19 cellular contexts compared by ENCODE assay signal in genomic region chr1:2510366-2511155, GRCh38. TPM values are rescaled to one million over a fixed set of nuclear protein-coding genes. Genes with fewer than 3 reads are reported as not detected.
DNase-seq lines count a peak whose midpoint lies in the region; TF ChIP-seq lines count a peak whose summit lies in the region.
"Had no signal": no experiment of that assay in that cellular context is flagged by ENCODE, and none has a peak within 500 bp of the region (broad histone marks: within the 10 kb centered on the region; RNA-seq: fewer than 3 reads in every experiment).

No MANE protein-coding gene starts in this region.

- no peak for DNase-seq in RWPE1 (ENCODE audit: low spot score)
- DNase-seq in WERI-Rb-1 = no peak
- DNase-seq in neuronal stem cell (ENCODE audit: low spot score) = no peak
- DNase-seq in head of caudate nucleus = no peak
- no peak for DNase-seq in COLO668 (lab: John Stamatoyannopoulos, UW; ENCODE audit: unreplicated experiment)
- DNase-seq: 8988T; ACHN; BE2C; C1 segment of cervical spinal cord; Caco-2; Calu3; CD4-positive, alpha-beta memory T cell; CD4-positive, CD25-positive, alpha-beta regulatory T cell; CD8-positive, alpha-beta memory T cell; DMS79 treated with DMSO at 0.1 percent for 48 hours; GF-D8 had no signal

- no peak overlapping the region for H3K4me2 ChIP-seq in neuronal stem cell (ENCODE audit: insufficient read depth, low read length, poor library complexity, severe bottlenecking)
- H3K4me2 ChIP-seq: BLaER1 had no signal

- no peak overlapping the region for H3K23ac ChIP-seq in neuronal stem cell (ENCODE audit: low read depth, low read length, poor library complexity)

- H3K18ac ChIP-seq in neuronal stem cell (ENCODE audit: low read length) = no peak overlapping the region

- no peak overlapping the region for H2BK12ac ChIP-seq in neuronal stem cell (ENCODE audit: low read length)

- H3K4ac ChIP-seq in neuronal stem cell (ENCODE audit: low read length) = no peak overlapping the region

- H4K91ac ChIP-seq in neuronal stem cell (ENCODE audit: low read depth, low read length, poor library complexity) = no peak overlapping the region

- H3K36me3 ChIP-seq in WERI-Rb-1 (peaks cover 83% of the 10 kb centered on the region), neuronal stem cell (replicated peaks in 1 of 2; ENCODE audit: control insufficient read depth in 2 of 2, insufficient read depth in 2 of 2, low read length in 2 of 2) (peaks cover 60 to 83% of the 10 kb centered on the region in 2 donors)

- no peak overlapping the region for H3K9ac ChIP-seq in neuronal stem cell (ENCODE audit: low read depth, low read length, poor library complexity)
- H3K9ac ChIP-seq: BLaER1 had no signal

- peaks cover 10% of the 10 kb centered on the region for H3K79me1 ChIP-seq in neuronal stem cell (ENCODE audit: low read depth, low read length)

- CTCF ChIA-PET in RWPE1 (lab: Yijun Ruan, JAX) = interaction anchor here (0.6 to 1.0 kb wide), 2 partner anchors 15 to 25 kb away, joined by 4 read pairs; no protein-coding TSS in a partner anchor

- no peaks in the 10 kb centered on the region for H3K4me1 ChIP-seq in neuronal stem cell (ENCODE audit: control insufficient read depth in 2 of 2, insufficient read depth in 1 of 2, low read depth in 1 of 2, low read length in 2 of 2)
- H3K4me1 ChIP-seq: BE2C, Caco-2 had no signal

- H3K14ac ChIP-seq in neuronal stem cell (ENCODE audit: low read length) = no peak overlapping the region

- H4K8ac ChIP-seq in neuronal stem cell (ENCODE audit: low read depth, low read length) = no peak overlapping the region

- peak overlapping the region; percentile 53 for H2BK5ac ChIP-seq in neuronal stem cell (ENCODE audit: low read length)

- H3K27me3 ChIP-seq in WERI-Rb-1 (ENCODE audit: insufficient read depth, low read depth, severe bottlenecking) = no peaks in the 10 kb centered on the region
- no peaks in the 10 kb centered on the region for H3K27me3 ChIP-seq in neuronal stem cell (ENCODE audit: control insufficient read depth in 3 of 3, insufficient read depth in 3 of 3, low read depth in 1 of 3, low read length in 3 of 3)
- H3K27me3 ChIP-seq: BE2C, BLaER1 had no signal

- POLR2A ChIA-PET in RWPE1 (lab: Yijun Ruan, JAX; ENCODE audit: low non-redundant PET) = no interaction called here

- no peak overlapping the region for H2BK15ac ChIP-seq in neuronal stem cell (ENCODE audit: low read length)

- H3K27ac ChIP-seq in RWPE1 (peak overlapping the region; percentile 15), WERI-Rb-1 (peak overlapping the region; percentile 9; the same call in 1 of the 2 replicates), neuronal stem cell (replicated peaks; ENCODE audit: low read length) (no peak overlapping the region)
- H3K27ac ChIP-seq: BLaER1 had no signal

- TF ChIP-seq CTCF in RWPE1 (conservative IDR thresholded peaks at IDR 0.05; ENCODE audit: low read depth) (no peak), WERI-Rb-1 (IDR thresholded peaks at IDR 0.05; ENCODE audit: low read depth, low read length) (no peak)

- H3K4me3 ChIP-seq in WERI-Rb-1 (ENCODE audit: low read depth, low read length) = no peak overlapping the region
- H3K4me3 ChIP-seq in neuronal stem cell (ENCODE audit: low read length in 2 of 2) = no peak overlapping the region
- H3K4me3 ChIP-seq: BLaER1 had no signal

- no peak overlapping the region for H2AK5ac ChIP-seq in neuronal stem cell (ENCODE audit: low read depth, low read length)

- H3K9me3 ChIP-seq in WERI-Rb-1 (ENCODE audit: severe bottlenecking) (no peaks in the 10 kb centered on the region), neuronal stem cell (replicated peaks in 1 of 2; ENCODE audit: control insufficient read depth in 2 of 2, insufficient read depth in 1 of 2, low read depth in 1 of 2, low read length in 2 of 2) (no peaks in the 10 kb centered on the region)
- H3K9me3 ChIP-seq: BE2C, BLaER1, Caco-2 had no signal

- no CpG with 5 or more reads among the region's 27 CpGs for WGBS in neuronal stem cell (ENCODE audit: extremely low coverage in 2 of 2, insufficient read length in 2 of 2, insufficient replicate concordance in 1 of 2), 2 donors

- no peak overlapping the region for H2AFZ ChIP-seq in neuronal stem cell (ENCODE audit: low read length)

- intact Hi-C loops in head of caudate nucleus (cut with DNase I) = no loop called here

- no peak overlapping the region for H2BK120ac ChIP-seq in neuronal stem cell (ENCODE audit: low read depth, low read length)

RNA-seq across cellular contexts. Expression of gene PANK4, which starts 15.8 kb away (rescaled TPM):
- 23.5 TPM for polyA plus RNA-seq in neuronal stem cell (2013, experiment 1 of 2)
- 22.7 TPM for polyA plus RNA-seq in neuronal stem cell (2013, experiment 2 of 2)

RNA-seq across cellular contexts. Expression of gene HES5, which starts 19.5 kb away (rescaled TPM):
- 208 TPM for polyA plus RNA-seq in neuronal stem cell (2013, experiment 1 of 2)
- 209 TPM for polyA plus RNA-seq in neuronal stem cell (2013, experiment 2 of 2)
- polyA plus RNA-seq: AG04450; CD14-positive monocyte; CD4-positive, alpha-beta memory T cell; CD4-positive, CD25-positive, alpha-beta regulatory T cell; CD8-positive, alpha-beta memory T cell had no signal

RNA-seq across cellular contexts. Expression of gene PLCH2, which starts 34.5 kb away (rescaled TPM):
- 4.2 TPM for polyA plus RNA-seq in neuronal stem cell (2013, experiment 1 of 2)
- polyA plus RNA-seq in neuronal stem cell (2013, experiment 2 of 2) = 4.0 TPM
- polyA plus RNA-seq: CD14-positive monocyte had no signal

RNA-seq across cellular contexts. Expression of gene TNFRSF14, which starts 45.6 kb away (rescaled TPM):
- polyA plus RNA-seq in neuronal stem cell (2013, experiment 1 of 2) = 1.1 TPM
- polyA plus RNA-seq in neuronal stem cell (2013, experiment 2 of 2) = 1.3 TPM
